13 cellular contexts compared by ENCODE assay signal in the genomic region with DNA sequence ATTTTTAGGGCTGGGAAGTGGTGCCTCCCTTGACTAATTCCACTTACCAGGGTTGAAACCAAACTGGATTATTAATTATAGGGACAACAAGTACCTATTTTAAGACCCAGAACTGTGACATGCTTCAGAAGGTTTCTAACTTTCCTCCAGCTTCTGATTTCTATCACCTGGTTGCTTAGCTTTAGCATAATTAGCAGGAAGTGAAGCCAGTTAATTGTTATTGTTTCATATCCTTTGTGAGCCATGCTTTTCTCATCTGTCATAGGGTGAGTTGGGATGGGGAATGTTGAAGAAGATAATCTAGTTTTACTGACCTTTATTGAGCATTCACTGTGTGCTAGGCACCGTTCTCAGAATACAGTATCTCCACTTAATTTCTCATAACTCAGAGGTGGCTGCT. TPM values are rescaled to one million over a fixed set of nuclear protein-coding genes. Genes with fewer than 3 reads are reported as not detected.
A peak's percentile ranks its signal among the peaks of the same experiment; 100 is the strongest.
DNase-seq lines count a peak whose midpoint lies in the region; ATAC-seq and TF ChIP-seq lines count a peak whose summit lies in the region.
"Had no signal": no experiment of that assay in that cellular context is flagged by ENCODE, and none has a peak within 500 bp of the region (broad histone marks: within the 10 kb centered on the region; RNA-seq: fewer than 3 reads in every experiment).

No MANE protein-coding gene starts in this region.

- no peak for ATAC-seq in activated naive CD8-positive, alpha-beta T cell treated with anti-CD3 and anti-CD28 coated beads, Interleukin-2, amount 50 U/mL, for 24 hours
- ATAC-seq in HG02981 (IDR thresholded peaks at IDR 0.05; ENCODE audit: unreplicated experiment) = no peak

- peak overlapping the region; percentile 19 for H3K27ac Mint-ChIP-seq in activated naive CD4-positive, alpha-beta T cell treated with anti-CD3 and anti-CD28 coated beads for 36 hours
- H3K27ac Mint-ChIP-seq in activated naive CD8-positive, alpha-beta T cell treated with anti-CD3 and anti-CD28 coated beads, Interleukin-2, amount 50 U/mL, for 24 hours = peak overlapping the region; percentile 93
- peak overlapping the region; percentile 87 for H3K27ac Mint-ChIP-seq in type B pancreatic cell

- H3K27me3 Mint-ChIP-seq in activated naive CD4-positive, alpha-beta T cell treated with anti-CD3 and anti-CD28 coated beads for 36 hours (ENCODE audit: low read depth) = no peaks in the 10 kb centered on the region
- H3K27me3 Mint-ChIP-seq in activated naive CD8-positive, alpha-beta T cell treated with anti-CD3 and anti-CD28 coated beads, Interleukin-2, amount 50 U/mL, for 24 hours = no peaks in the 10 kb centered on the region
- no peaks in the 10 kb centered on the region for H3K27me3 Mint-ChIP-seq in type B pancreatic cell

- intact Hi-C loops in activated naive CD4-positive, alpha-beta T cell treated with anti-CD3 and anti-CD28 coated beads for 36 hours (cut with micrococcal nuclease) = loop anchor here (5.0 to 10.0 kb wide), 4 partner anchors 1033 to 1398 kb away; a partner anchor contains a TSS

- no peaks in the 10 kb centered on the region for H3K36me3 Mint-ChIP-seq in activated naive CD4-positive, alpha-beta T cell treated with anti-CD3 and anti-CD28 coated beads for 36 hours (ENCODE audit: low read depth)
- H3K36me3 Mint-ChIP-seq in activated naive CD8-positive, alpha-beta T cell treated with anti-CD3 and anti-CD28 coated beads, Interleukin-2, amount 50 U/mL, for 24 hours (ENCODE audit: low read depth) = peaks cover 34% of the 10 kb centered on the region
- H3K36me3 Mint-ChIP-seq in type B pancreatic cell = peaks cover 21% of the 10 kb centered on the region

- 100% methylated on average over 1 of the region's 1 CpG for WGBS in mesenchymal stem cell

- no peak overlapping the region for H3K14ac ChIP-seq in mesenchymal stem cell (ENCODE audit: low read length in 2 of 2)

- no peaks in the 10 kb centered on the region for H3K9me3 ChIP-seq in mesenchymal stem cell (ENCODE audit: control insufficient read depth, low read length)
- H3K9me3 ChIP-seq: transverse colon had no signal

- CTCF ChIA-PET in activated naive CD4-positive, alpha-beta T cell treated with anti-CD3 and anti-CD28 coated beads for 36 hours (lab: Charles Lee) = interaction anchor here (0.8 to 4.9 kb wide), 7 partner anchors 14 to 1181 kb away, joined by 3 to 37 read pairs (median 6); no protein-coding TSS in a partner anchor

- H3K4me2 ChIP-seq in mesenchymal stem cell (ENCODE audit: low read length, poor library complexity, severe bottlenecking) = peak overlapping the region; percentile 52

- no peak overlapping the region for H2AK5ac ChIP-seq in mesenchymal stem cell (ENCODE audit: low read length, severe bottlenecking)

- no peak overlapping the region for H2BK12ac ChIP-seq in mesenchymal stem cell (ENCODE audit: low read length in 2 of 2)

- no peaks in the 10 kb centered on the region for H3K9me3 Mint-ChIP-seq in activated naive CD4-positive, alpha-beta T cell treated with anti-CD3 and anti-CD28 coated beads for 36 hours
- no peaks in the 10 kb centered on the region for H3K9me3 Mint-ChIP-seq in activated naive CD8-positive, alpha-beta T cell treated with anti-CD3 and anti-CD28 coated beads, Interleukin-2, amount 50 U/mL, for 24 hours
- no peaks in the 10 kb centered on the region for H3K9me3 Mint-ChIP-seq in type B pancreatic cell

- peaks cover 60% of the 10 kb centered on the region for H3K4me1 Mint-ChIP-seq in activated naive CD4-positive, alpha-beta T cell treated with anti-CD3 and anti-CD28 coated beads for 36 hours (ENCODE audit: low read depth)
- H3K4me1 Mint-ChIP-seq in activated naive CD8-positive, alpha-beta T cell treated with anti-CD3 and anti-CD28 coated beads, Interleukin-2, amount 50 U/mL, for 24 hours = peaks cover 75% of the 10 kb centered on the region
- H3K4me1 Mint-ChIP-seq in type B pancreatic cell (ENCODE audit: unreplicated experiment) = peaks cover 39% of the 10 kb centered on the region

- no peaks in the 10 kb centered on the region for H3K27me3 ChIP-seq in mesenchymal stem cell (ENCODE audit: control insufficient read depth in 1 of 2, insufficient read depth in 1 of 2, low read length in 2 of 2)
- H3K27me3 ChIP-seq: transverse colon had no signal

- H3K4me1 ChIP-seq in mesenchymal stem cell (ENCODE audit: control insufficient read depth, insufficient read depth, low read depth, low read length) = peaks cover 4% of the 10 kb centered on the region

- DNase-seq in activated naive CD4-positive, alpha-beta T cell treated with anti-CD3 and anti-CD28 coated beads for 36 hours = no peak
- no peak for DNase-seq in activated naive CD4-positive, alpha-beta T cell (lab: John Stamatoyannopoulos, UW)
- DNase-seq in activated naive CD8-positive, alpha-beta T cell treated with anti-CD3 and anti-CD28 coated beads, Interleukin-2, amount 50 U/mL, for 24 hours = no peak
- DNase-seq in mesenchymal stem cell (no peak), type B pancreatic cell (ENCODE audit: extremely low spot score, unreplicated experiment) (no peak), NCI-H1436 (lab: John Stamatoyannopoulos, UW) (no peak)
- no peak for DNase-seq in stimulated activated naive CD4-positive, alpha-beta T cell (lab: John Stamatoyannopoulos, UW)
- DNase-seq: activated CD8-positive, alpha-beta memory T cell treated with anti-CD3 and anti-CD28 coated beads, Interleukin-2, amount 50 U/mL, for 4 hours; glutamatergic neuron; IMR-90; NCI-H226; transverse colon had no signal

- no peak overlapping the region for H2BK120ac ChIP-seq in mesenchymal stem cell (ENCODE audit: low read depth, low read length)

- peaks cover 6 to 59% of the 10 kb centered on the region in 2 experiments for H3K36me3 ChIP-seq in mesenchymal stem cell (ENCODE audit: control insufficient read depth in 1 of 2, insufficient read depth in 2 of 2, low read depth in 1 of 2, low read length in 2 of 2)

- TF ChIP-seq CTCF in type B pancreatic cell (conservative IDR thresholded peaks at IDR 0.05) = no peak

- no peak overlapping the region for H2BK5ac ChIP-seq in mesenchymal stem cell (ENCODE audit: low read depth, low read length, poor library complexity, severe bottlenecking)

- H3K9ac ChIP-seq in mesenchymal stem cell (ENCODE audit: low read length) = peak overlapping the region; percentile 33

- no peak overlapping the region for H3K18ac ChIP-seq in mesenchymal stem cell (ENCODE audit: low read depth in 1 of 2, low read length in 2 of 2)

- no peak overlapping the region for H2BK15ac ChIP-seq in mesenchymal stem cell (ENCODE audit: low read depth, poor library complexity, severe bottlenecking)

- H3K4me3 Mint-ChIP-seq in activated naive CD4-positive, alpha-beta T cell treated with anti-CD3 and anti-CD28 coated beads for 36 hours = no peak overlapping the region
- peak overlapping the region; percentile 84 for H3K4me3 Mint-ChIP-seq in activated naive CD8-positive, alpha-beta T cell treated with anti-CD3 and anti-CD28 coated beads, Interleukin-2, amount 50 U/mL, for 24 hours
- peak overlapping the region; percentile 77 for H3K4me3 Mint-ChIP-seq in type B pancreatic cell

- H4K8ac ChIP-seq in mesenchymal stem cell (ENCODE audit: low read length) = no peak overlapping the region

- H3K79me1 ChIP-seq in mesenchymal stem cell (replicated peaks; ENCODE audit: low read length, poor library complexity, severe bottlenecking) = peaks cover 8% of the 10 kb centered on the region

- H2AFZ ChIP-seq in mesenchymal stem cell (ENCODE audit: low read depth, low read length) = no peak overlapping the region

- H4K91ac ChIP-seq in mesenchymal stem cell (ENCODE audit: low read length) = no peak overlapping the region

- H3K4ac ChIP-seq in mesenchymal stem cell (ENCODE audit: low read depth in 1 of 2, low read length in 2 of 2) = no peak overlapping the region

- no peak overlapping the region for H3K23ac ChIP-seq in mesenchymal stem cell (ENCODE audit: low read length in 2 of 2)

- peak overlapping the region in 1 of 2 experiments; percentile 4 for H3K4me3 ChIP-seq in mesenchymal stem cell (ENCODE audit: insufficient read depth in 1 of 2, low read depth in 1 of 2, low read length in 2 of 2)
- H3K4me3 ChIP-seq: transverse colon had no signal

- no peak overlapping the region for H3K27ac ChIP-seq in mesenchymal stem cell (ENCODE audit: low read length, poor library complexity, severe bottlenecking)

RNA-seq across cellular contexts. Expression of a gene that starts 3.2 kb away (rescaled TPM):
- 10 to 100 TPM; 28.4 to 33.3 TPM for total RNA-seq in activated naive CD4-positive, alpha-beta T cell treated with anti-CD3 and anti-CD28 coated beads for 36 hours
- 90.5 TPM for polyA plus RNA-seq in mesenchymal stem cell (2013, experiment 1 of 2)
- 92.5 TPM for polyA plus RNA-seq in mesenchymal stem cell (2013, experiment 2 of 2)
- 55.0 and 69.8 TPM in 2 replicates for total RNA-seq in type B pancreatic cell (ENCODE audit: low replicate concordance)

Comparison
In these comparisons a context has a peak if more than half of its experiments do, and no peak if none do; other contexts are left out.
1. H3K27ac Mint-ChIP-seq: peak in every context shown above with its lines; median percentile 93 in activated naive CD8-positive, alpha-beta T cell treated with anti-CD3 and anti-CD28 coated beads, Interleukin-2, amount 50 U/mL, for 24 hours; 87 in type B pancreatic cell; 19 in activated naive CD4-positive, alpha-beta T cell treated with anti-CD3 and anti-CD28 coated beads for 36 hours.